Comparison of ENCODE assay signal across 28 cellular contexts in genomic region chr9:74032421-74032820, GRCh38.
"Had no signal": no experiment of that assay in that cellular context is flagged by ENCODE, and none has a peak within 500 bp of the region (broad histone marks: within the 10 kb centered on the region; RNA-seq: fewer than 3 reads in every experiment).

No MANE protein-coding gene starts in this region.

- H3K4me3 ChIP-seq: colonic mucosa, coronary artery, dorsolateral prefrontal cortex, esophagus muscularis mucosa, esophagus squamous epithelium, gastrocnemius medialis, heart left ventricle, heart right ventricle had no signal

- H3K27me3 ChIP-seq: colonic mucosa, dorsolateral prefrontal cortex, esophagus muscularis mucosa, esophagus squamous epithelium, foreskin keratinocyte, gastrocnemius medialis, heart left ventricle, heart right ventricle had no signal

- ATAC-seq: effector memory CD8-positive, alpha-beta T cell; esophagus mucosa; foreskin keratinocyte; gastrocnemius medialis; heart left ventricle; heart right ventricle had no signal

- H3K9me3 Mint-ChIP-seq: dendritic cell treated with granulocyte-macrophage colony-stimulating factor and Interleukin-4, amounts not matched to agents 40 ng/mL and 50 ng/mL, for 4 days; endodermal cell had no signal

- FAIRE-seq: colon, endometrium, endothelial cell of umbilical vein, frontal cortex had no signal

- DNase-seq: colonic mucosa; cortex of kidney; dermis blood vessel endothelial cell; dorsolateral prefrontal cortex; effector CD4-positive, alpha-beta T cell; effector CD8-positive, alpha-beta T cell; effector memory CD4-positive, alpha-beta T cell; effector memory CD8-positive, alpha-beta T cell; endodermal cell; erythroblast; esophagus squamous epithelium; foreskin fibroblast; foreskin keratinocyte; foreskin melanocyte; gastrocnemius medialis; glutamatergic neuron; head of caudate nucleus; heart left ventricle; heart right ventricle had no signal

- H3K27me3 Mint-ChIP-seq: dendritic cell treated with granulocyte-macrophage colony-stimulating factor and Interleukin-4, amounts not matched to agents 40 ng/mL and 50 ng/mL, for 4 days; effector memory CD8-positive, alpha-beta T cell had no signal

- H3K9me3 ChIP-seq: colonic mucosa, esophagus muscularis mucosa, esophagus squamous epithelium, gastrocnemius medialis, heart left ventricle, heart right ventricle had no signal

- H3K36me3 ChIP-seq: colonic mucosa, esophagus muscularis mucosa, esophagus squamous epithelium, gastrocnemius medialis, heart left ventricle, heart right ventricle had no signal

- H3K4me3 Mint-ChIP-seq: dendritic cell treated with granulocyte-macrophage colony-stimulating factor and Interleukin-4, amounts not matched to agents 40 ng/mL and 50 ng/mL, for 4 days; effector memory CD8-positive, alpha-beta T cell; endodermal cell had no signal

- H3K4me1 ChIP-seq: colonic mucosa, esophagus muscularis mucosa, esophagus squamous epithelium, foreskin keratinocyte, gastrocnemius medialis, heart left ventricle, heart right ventricle had no signal

- H3K27ac ChIP-seq: colonic mucosa, coronary artery, dorsolateral prefrontal cortex, epithelial cell of prostate, esophagus muscularis mucosa, esophagus squamous epithelium, foreskin keratinocyte, gastrocnemius medialis, heart left ventricle, heart right ventricle had no signal

- H3K27ac Mint-ChIP-seq: dendritic cell treated with granulocyte-macrophage colony-stimulating factor and Interleukin-4, amounts not matched to agents 40 ng/mL and 50 ng/mL, for 4 days; effector memory CD8-positive, alpha-beta T cell had no signal
